Comparison of ENCODE assay signal across 1 cellular context in genomic region chr14:75718199-75718598, GRCh38.
TF ChIP-seq lines count a peak whose summit lies in the region.

No MANE protein-coding gene starts in this region.

TF ChIP-seq in K562, 482 proteins besides CTCF, POLR2A, EP300 and RAD21 (continued from another document):
- TF ChIP-seq PRDM10 (IDR thresholded peaks at IDR 0.05; ENCODE audit: partially characterized antibody) (no peak), TAF15 (IDR thresholded peaks at IDR 0.05; ENCODE audit: low read depth, low read length) (no peak), CBFA2T3 (IDR thresholded peaks at IDR 0.05) (peak; percentile 51)
